ENCODE assay signal across 8 cellular contexts in genomic region chr14:77641534-77642341, GRCh38. TPM values are rescaled to one million over a fixed set of nuclear protein-coding genes. Genes with fewer than 3 reads are reported as not detected.
DNase-seq lines count a peak whose midpoint lies in the region; ATAC-seq lines count a peak whose summit lies in the region.

No MANE protein-coding gene starts in this region.

- H3K27ac Mint-ChIP-seq in activated CD4-positive, alpha-beta T cell treated with anti-CD3 and anti-CD28 coated beads for 36 hours = peak overlapping the region; percentile 93
- H3K27ac Mint-ChIP-seq in central memory CD8-positive, alpha-beta T cell (ENCODE audit: low read depth) = peak overlapping the region; percentile 89

- CTCF ChIA-PET in activated CD4-positive, alpha-beta T cell treated with anti-CD3 and anti-CD28 coated beads for 36 hours (lab: Charles Lee) = interaction anchor here (0.7 to 1.2 kb wide), 2 partner anchors 10 to 183 kb away, joined by 3 read pairs; no protein-coding TSS in a partner anchor

- H3K27me3 Mint-ChIP-seq in activated CD4-positive, alpha-beta T cell treated with anti-CD3 and anti-CD28 coated beads for 36 hours = no peaks in the 10 kb centered on the region
- H3K27me3 Mint-ChIP-seq in central memory CD8-positive, alpha-beta T cell = no peaks in the 10 kb centered on the region

- H3K9me3 Mint-ChIP-seq in activated CD4-positive, alpha-beta T cell treated with anti-CD3 and anti-CD28 coated beads for 36 hours (ENCODE audit: low read depth) = no peaks in the 10 kb centered on the region
- H3K9me3 Mint-ChIP-seq in central memory CD8-positive, alpha-beta T cell = no peaks in the 10 kb centered on the region

- DNase-seq in ELF-1 (ENCODE audit: low read depth, low spot score) (peak; percentile 24), medulla oblongata (ENCODE audit: extremely low spot score) (peak; percentile 70), NCI-H1694 treated with DMSO at 0.1 percent for 48 hours (lab: John Stamatoyannopoulos, UW) (no peak), NCI-H774 (lab: John Stamatoyannopoulos, UW) (no peak)
- peak; percentile 87 for DNase-seq in activated CD4-positive, alpha-beta T cell treated with anti-CD3 and anti-CD28 coated beads for 36 hours
- DNase-seq in central memory CD8-positive, alpha-beta T cell (ENCODE audit: low spot score in 2 of 2) = peak; percentile 20 to 35
- DNase-seq in stimulated activated CD8-positive, alpha-beta memory T cell treated with anti-CD3 and anti-CD28 coated beads, Interleukin-15, amount 100 ng/mL, for 24 hours (ENCODE audit: low read depth) = peak; percentile 39

- intact Hi-C loops in activated CD4-positive, alpha-beta T cell treated with anti-CD3 and anti-CD28 coated beads for 36 hours (cut with DNase I, micrococcal nuclease) = loop anchor here in 1 of 2 experiments (1.0 to 2.0 kb wide), 3 partner anchors 25 to 183 kb away; partner anchors contain the start of genes AHSA1, ALKBH1, SLIRP and SPTLC2

- POLR2A ChIA-PET in activated CD4-positive, alpha-beta T cell treated with anti-CD3 and anti-CD28 coated beads for 36 hours (lab: Charles Lee) = interaction anchor here (0.7 kb wide), 1 partner anchor 156 kb away, joined by 3 read pairs; no protein-coding TSS in a partner anchor

- H3K4me1 Mint-ChIP-seq in activated CD4-positive, alpha-beta T cell treated with anti-CD3 and anti-CD28 coated beads for 36 hours = peaks cover 16% of the 10 kb centered on the region
- H3K4me1 Mint-ChIP-seq in central memory CD8-positive, alpha-beta T cell = peaks cover 13% of the 10 kb centered on the region

- peak overlapping the region; percentile 72 for H3K4me3 Mint-ChIP-seq in activated CD4-positive, alpha-beta T cell treated with anti-CD3 and anti-CD28 coated beads for 36 hours
- peak overlapping the region; percentile 80 for H3K4me3 Mint-ChIP-seq in central memory CD8-positive, alpha-beta T cell

- ATAC-seq in HG03139 (IDR thresholded peaks at IDR 0.05; ENCODE audit: unreplicated experiment) = peak; percentile 40
- ATAC-seq in activated CD4-positive, alpha-beta T cell treated with anti-CD3 and anti-CD28 coated beads for 36 hours = peak; percentile 94
- ATAC-seq in central memory CD8-positive, alpha-beta T cell (replicated peaks; ENCODE audit: extremely low read depth, poor library complexity, severe bottlenecking) = peak; percentile 71

- H3K36me3 Mint-ChIP-seq in activated CD4-positive, alpha-beta T cell treated with anti-CD3 and anti-CD28 coated beads for 36 hours (ENCODE audit: low read depth) = no peaks in the 10 kb centered on the region
- H3K36me3 Mint-ChIP-seq in central memory CD8-positive, alpha-beta T cell (ENCODE audit: insufficient read depth) = peaks cover 4% of the 10 kb centered on the region

RNA-seq across cellular contexts. Expression of gene SPTLC2, which starts 25.3 kb away (rescaled TPM):
- total RNA-seq in activated CD4-positive, alpha-beta T cell treated with anti-CD3 and anti-CD28 coated beads for 36 hours = 10 to 100 TPM; 16.8 to 24.6 TPM

Comparison
In these comparisons a context has a peak if more than half of its experiments do, and no peak if none do; other contexts are left out.
1. DNase-seq: peak in ELF-1 (single experiment), activated CD4-positive, alpha-beta T cell treated with anti-CD3 and anti-CD28 coated beads for 36 hours (single experiment), central memory CD8-positive, alpha-beta T cell (2 of 2), medulla oblongata (single experiment) and stimulated activated CD8-positive, alpha-beta memory T cell treated with anti-CD3 and anti-CD28 coated beads, Interleukin-15, amount 100 ng/mL, for 24 hours (single experiment); none in NCI-H1694 treated with DMSO at 0.1 percent for 48 hours (single experiment) and NCI-H774 (single experiment).
2. ATAC-seq: peak in every context shown above with its lines; median percentile 94 in activated CD4-positive, alpha-beta T cell treated with anti-CD3 and anti-CD28 coated beads for 36 hours; 71 in central memory CD8-positive, alpha-beta T cell; 40 in HG03139.